8 cellular contexts compared by ENCODE assay signal in genomic region chr17:45585037-45585437, GRCh38.
DNase-seq lines count a peak whose midpoint lies in the region; ATAC-seq and TF ChIP-seq lines count a peak whose summit lies in the region.
"Not testable (repeated sequence)": the region's sequence is repeated elsewhere in the genome, so short reads cannot be mapped to it uniquely, and the experiment has no call there.

No MANE protein-coding gene starts in this region.

- H3K36me3 Mint-ChIP-seq in nephron (ENCODE audit: low read depth): peaks cover 41% of the 10 kb centered on the region

- TF ChIP-seq CTCF in nephron (IDR thresholded peaks at IDR 0.05; ENCODE audit: unreplicated experiment in 3 of 3): peak; percentile 11 to 30 (median 21)

- H3K27me3 Mint-ChIP-seq in nephron (ENCODE audit: low read depth): peaks cover 19% of the 10 kb centered on the region

- peak overlapping the region; percentile 87 for H3K9ac ChIP-seq in adipocyte (ENCODE audit: low read length)

- DNase-seq in Caki2 (ENCODE audit: low read depth) (peak; percentile 74), T-helper 1 cell (peak; percentile 76 to 89 (median 83)), adipocyte (ENCODE audit: low read depth) (peak; percentile 95), glomerular visceral epithelial cell (ENCODE audit: extremely low spot score) (peak; percentile 84)
- DNase-seq in stimulated activated CD8-positive, alpha-beta memory T cell treated with anti-CD3 and anti-CD28 coated beads, Interleukin-4, amount 100 ng/mL, for 1 hour (ENCODE audit: low read depth in 2 of 2, low spot score in 1 of 2): peak; percentile 70 to 80

- H3K4me3 ChIP-seq in adipocyte (ENCODE audit: low read length): peak overlapping the region; percentile 87

- H3K27me3 ChIP-seq in adipocyte (replicated peaks; ENCODE audit: control insufficient read depth, insufficient read depth, low read length): not testable (repeated sequence)

- H3K9me3 ChIP-seq in adipocyte (ENCODE audit: control insufficient read depth, low read length): not testable (repeated sequence)

- H3K27ac Mint-ChIP-seq in nephron: peak overlapping the region in 1 of 3 experiments; percentile 98

- H3K9me3 Mint-ChIP-seq in nephron: not testable (repeated sequence)

- not testable (repeated sequence) for H3K4me1 ChIP-seq in adipocyte (ENCODE audit: control insufficient read depth, insufficient read depth, low read length)

- peak; percentile 55 for ATAC-seq in GM21367 (IDR thresholded peaks at IDR 0.05; ENCODE audit: unreplicated experiment)
- ATAC-seq in HG03442 (IDR thresholded peaks at IDR 0.05; ENCODE audit: unreplicated experiment): peak; percentile 56

- peaks cover 23% of the 10 kb centered on the region for H3K4me1 Mint-ChIP-seq in nephron

- peak overlapping the region; percentile 83 to 95 (median 85) for H3K4me3 Mint-ChIP-seq in nephron

- not testable (repeated sequence) for H3K36me3 ChIP-seq in adipocyte (ENCODE audit: control insufficient read depth, insufficient read depth, low read length, severe bottlenecking)

- in situ Hi-C loops in Caki2 (cut with HindIII; ENCODE audit: low pct_unique_long_range_greater_than_20kb, low sequenced_read_pairs): not testable (repeated sequence)

Comparison
In these comparisons a context has a peak if more than half of its experiments do, and no peak if none do; other contexts are left out.
1. Peak in every context shown above with its lines: DNase-seq, ATAC-seq and H3K4me3 ChIP-seq.